9 cellular contexts compared by ENCODE assay signal in the genomic region with DNA sequence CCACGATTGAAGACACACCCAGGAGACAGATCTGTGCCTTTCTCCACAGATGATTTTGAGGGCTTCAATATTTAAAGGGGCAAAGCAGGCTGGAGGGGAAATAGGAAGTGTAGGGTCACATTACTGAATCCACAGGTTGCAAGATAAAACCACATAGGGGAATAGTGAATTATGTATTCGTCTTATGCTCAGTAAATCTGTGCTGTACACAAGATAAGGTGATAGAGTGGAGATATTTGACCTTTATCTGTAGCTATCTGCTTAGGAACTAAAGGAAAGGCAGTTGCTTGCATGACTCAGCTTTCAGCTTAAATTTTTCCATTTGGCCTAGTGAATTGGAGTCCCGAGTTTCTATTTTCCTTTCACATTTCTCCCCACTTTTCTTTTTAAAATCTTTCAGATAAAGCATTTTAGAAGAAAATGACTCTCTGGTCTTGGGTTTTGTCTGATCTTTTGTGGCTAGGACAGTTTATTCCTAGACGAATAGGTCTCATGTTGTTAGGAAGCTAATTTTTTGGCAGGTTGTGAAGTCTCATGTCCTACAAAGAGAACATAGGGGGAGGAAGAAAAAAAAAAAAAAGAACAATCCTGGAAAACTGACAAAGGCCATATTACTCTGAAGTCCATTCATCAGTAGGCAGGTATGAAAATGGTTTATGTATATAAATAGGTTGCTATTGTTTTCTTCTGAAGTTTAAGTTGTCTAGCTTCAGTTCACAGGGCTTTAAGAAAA. TPM values are rescaled to one million over a fixed set of nuclear protein-coding genes. Genes with fewer than 3 reads are reported as not detected.
DNase-seq lines count a peak whose midpoint lies in the region; ATAC-seq and TF ChIP-seq lines count a peak whose summit lies in the region.
"Had no signal": no experiment of that assay in that cellular context is flagged by ENCODE, and none has a peak within 500 bp of the region (broad histone marks: within the 10 kb centered on the region; RNA-seq: fewer than 3 reads in every experiment).

No MANE protein-coding gene starts in this region.

- H3K9ac ChIP-seq in ES-I3 (ENCODE audit: low read depth, low read length) (0 out of 2 replicates have a peak overlapping the region, but pooled peaks have one; percentile 4), SK-N-MC (ENCODE audit: insufficient read length) (peak overlapping the region; percentile 51)

- H3K9me3 ChIP-seq in ES-I3 (ENCODE audit: control insufficient read depth, insufficient read depth, low read length) (no peaks in the 10 kb centered on the region), SK-N-MC (ENCODE audit: low read depth, low read length) (no peaks in the 10 kb centered on the region), prostate gland (no peaks in the 10 kb centered on the region)

- H3K4me1 ChIP-seq in ES-I3 (ENCODE audit: insufficient read depth, low read length) (peaks cover 7% of the 10 kb centered on the region), prostate gland (replicated peaks) (no peaks in the 10 kb centered on the region)

- no peaks in the 10 kb centered on the region for H3K27me3 ChIP-seq in prostate gland (replicated peaks; ENCODE audit: insufficient read depth)

- H3K4me3 ChIP-seq in SK-N-MC (no peak overlapping the region), prostate gland (no peak overlapping the region)

- TF ChIP-seq CTCF in prostate gland (IDR thresholded peaks at IDR 0.05), result no peak

- no peaks in the 10 kb centered on the region for H3K36me3 ChIP-seq in ES-I3 (ENCODE audit: insufficient read depth, low read length)
- no peaks in the 10 kb centered on the region for H3K36me3 ChIP-seq in SK-N-MC (ENCODE audit: insufficient read depth, low read length)
- H3K36me3 ChIP-seq in prostate gland, result no peaks in the 10 kb centered on the region

- DNase-seq in SK-N-MC (ENCODE audit: low read depth, low spot score) (no peak), glomerular endothelial cell (ENCODE audit: extremely low read depth, low read depth, low spot score) (peak; percentile 27), prostate gland (ENCODE audit: low spot score) (no peak), DMS 273 (lab: John Stamatoyannopoulos, UW; ENCODE audit: unreplicated experiment) (no peak)
- DNase-seq: activated naive CD4-positive, alpha-beta T cell treated with Interleukin-2 at 50 U/mL for 16 hours had no signal

- 36% methylated on average over 4 of the region's 4 CpGs for WGBS in prostate gland

- ATAC-seq in GM19328 (IDR thresholded peaks at IDR 0.05; ENCODE audit: unreplicated experiment), result no peak
- no peak for ATAC-seq in HG02759 (IDR thresholded peaks at IDR 0.05; ENCODE audit: unreplicated experiment)
- no peak for ATAC-seq in GM19397 (IDR thresholded peaks at IDR 0.05; ENCODE audit: unreplicated experiment)

- intact Hi-C loops in prostate gland (cut with DNase I), result no loop called here

- H3K27ac ChIP-seq in SK-N-MC (peak overlapping the region; percentile 73), prostate gland (peak overlapping the region; percentile 31 to 39)

- TF ChIP-seq POLR2A in prostate gland (IDR thresholded peaks at IDR 0.05), result no peak

RNA-seq across cellular contexts. Expression of gene FBXO33, which starts 55.4 kb away (rescaled TPM):
- total RNA-seq in glomerular endothelial cell, result 5.5 and 7.8 TPM in 2 replicates
- total RNA-seq in prostate gland, result 10 to 100 TPM; 15.1 to 17.1 TPM
